ENCODE assay signal across 9 cellular contexts in genomic region chr12:53659609-53660008, GRCh38. TPM values are rescaled to one million over a fixed set of nuclear protein-coding genes. Genes with fewer than 3 reads are reported as not detected.
DNase-seq lines count a peak whose midpoint lies in the region; ATAC-seq, FAIRE-seq and TF ChIP-seq lines count a peak whose summit lies in the region.
"Had no signal": no experiment of that assay in that cellular context is flagged by ENCODE, and none has a peak within 500 bp of the region (broad histone marks: within the 10 kb centered on the region; RNA-seq: fewer than 3 reads in every experiment).

No MANE protein-coding gene starts in this region.

- peak overlapping the region; percentile 96 for H3K4me2 ChIP-seq in HepG2 (ENCODE audit: low read depth, low read length)

- no peak for TF ChIP-seq RAD21 in HepG2 (CRISPR knock-in tag; IDR thresholded peaks at IDR 0.05)

- in situ Hi-C loops in HepG2 (cut with HindIII; ENCODE audit: extremely low pct_ligation_motif_present, low pct_unique_long_range_greater_than_20kb), result no loop called here

- H3K27me3 ChIP-seq in HUES48 (ENCODE audit: control insufficient read depth, insufficient read depth, low read length) (no peaks in the 10 kb centered on the region), HepG2 (ENCODE audit: control insufficient read depth in 1 of 2, insufficient read depth in 2 of 2, low read length in 2 of 2) (no peaks in the 10 kb centered on the region)
- H3K27me3 ChIP-seq: neutrophil had no signal

- H3K9ac ChIP-seq in HUES48 (ENCODE audit: low read depth, low read length), result peak overlapping the region; percentile 30; the same call in 1 of the 2 replicates
- H3K9ac ChIP-seq in HepG2 (ENCODE audit: insufficient read depth, low read depth, low read length), result peak overlapping the region; percentile 68

- no peak for TF ChIP-seq POLR2A in HepG2 (IDR thresholded peaks at IDR 0.05; ENCODE audit: insufficient read depth in 1 of 2, low read depth in 2 of 2, low read length in 2 of 2)

- no peaks in the 10 kb centered on the region for H3K79me2 ChIP-seq in HepG2 (ENCODE audit: insufficient read depth, low read length)

- POLR2A ChIA-PET in HepG2 (lab: Yijun Ruan, JAX), result interaction anchor here (1.0 to 4.2 kb wide), 14 partner anchors 10 to 620 kb away, joined by 3 to 61 read pairs (median 12); partner anchors contain the start of genes ATF7, ATP5MC2, CBX5 and PRR13

- 2% methylated on average over 2 of the region's 2 CpGs for WGBS in HepG2 (ENCODE audit: low lambda C conversion rate)

- intact Hi-C loops in HepG2 (cut with micrococcal nuclease; ENCODE audit: unreplicated experiment), result loop anchor here (5.0 kb wide), 2 partner anchors 37 to 117 kb away; no protein-coding TSS in a partner anchor

- no peak for TF ChIP-seq EP300 in HepG2 (IDR thresholded peaks at IDR 0.05; ENCODE audit: low read depth in 2 of 2, low read length in 2 of 2)
- no peak for TF ChIP-seq EP300 in HepG2 (CRISPR knock-in tag; IDR thresholded peaks at IDR 0.05; ENCODE audit: borderline replicate concordance)

- H2AFZ ChIP-seq in HepG2 (ENCODE audit: low read length), result peak overlapping the region; percentile 68

- H3K9me3 ChIP-seq in HUES48 (ENCODE audit: control insufficient read depth, insufficient read depth, low read length) (no peaks in the 10 kb centered on the region), HepG2 (ENCODE audit: low read length) (no peaks in the 10 kb centered on the region)
- H3K9me3 ChIP-seq: neutrophil had no signal

- H3K4me3 ChIP-seq in HUES48 (ENCODE audit: low read depth, low read length) (no peak overlapping the region), HepG2 (replicated peaks in 1 of 3; ENCODE audit: insufficient read depth in 1 of 3, low read depth in 2 of 3, low read length in 3 of 3) (peak overlapping the region; percentile 48 to 62 (median 58); a peak in 5 of 6 replicates)

- TF ChIP-seq CTCF in HepG2 (CRISPR knock-in tag; IDR thresholded peaks at IDR 0.05) (no peak), glutamatergic neuron (IDR thresholded peaks at IDR 0.05; ENCODE audit: partially characterized antibody, unreplicated experiment) (no peak)

- BruUV-seq in HepG2 (replicated peaks; lab: Mats Ljungman, UMichigan), result TSS peak; percentile 89

- H3K27me3 Mint-ChIP-seq in glutamatergic neuron (ENCODE audit: unreplicated experiment), result peaks cover 6% of the 10 kb centered on the region

- peak; percentile 15 for FAIRE-seq in HepG2 (lab: Jason Lieb, UNC)

- peaks cover 5% of the 10 kb centered on the region for H3K4me1 Mint-ChIP-seq in glutamatergic neuron (ENCODE audit: low read depth, unreplicated experiment)

- peak overlapping the region; percentile 94 for H3K27ac ChIP-seq in HUES48 (ENCODE audit: low read depth, low read length)
- peak overlapping the region; percentile 99 for H3K27ac ChIP-seq in caudate nucleus (ENCODE audit: low read depth, low read length)
- peak overlapping the region; percentile 96 for H3K27ac ChIP-seq in HepG2 (ENCODE audit: extremely low read length, insufficient read depth, low read length)
- H3K27ac ChIP-seq in temporal lobe (ENCODE audit: low read depth, low read length), result peak overlapping the region; percentile 100
- H3K27ac ChIP-seq: neutrophil had no signal

- no peak overlapping the region for H3K4me3 Mint-ChIP-seq in glutamatergic neuron (ENCODE audit: unreplicated experiment)

- peak; percentile 46 for ATAC-seq in HepG2
- no peak for ATAC-seq in HG03571 (IDR thresholded peaks at IDR 0.05; ENCODE audit: unreplicated experiment)
- no peak for ATAC-seq in HG03521 (IDR thresholded peaks at IDR 0.05; ENCODE audit: unreplicated experiment)

- H3K36me3 Mint-ChIP-seq in glutamatergic neuron (ENCODE audit: unreplicated experiment), result peaks cover 9% of the 10 kb centered on the region

- H3K9me3 Mint-ChIP-seq in glutamatergic neuron (ENCODE audit: unreplicated experiment), result peaks cover 2% of the 10 kb centered on the region

- CTCF ChIA-PET in HepG2 (lab: Yijun Ruan, JAX; ENCODE audit: low intra/inter-chr PET ratio, low total read pairs), result no interaction called here

- no peaks in the 10 kb centered on the region for H4K20me1 ChIP-seq in HepG2 (ENCODE audit: insufficient read depth, low read length)

- H3K27ac Mint-ChIP-seq in glutamatergic neuron (ENCODE audit: unreplicated experiment), result no peak overlapping the region

- DNase-seq in caudate nucleus (lab: John Stamatoyannopoulos, UW) (no peak), HepG2 (ENCODE audit: low spot score) (no peak), glutamatergic neuron (no peak), SKM-1 (lab: John Stamatoyannopoulos, UW; ENCODE audit: unreplicated experiment) (no peak)

- peaks cover 13% of the 10 kb centered on the region for H3K36me3 ChIP-seq in HUES48 (ENCODE audit: control insufficient read depth, insufficient read depth, low read length)
- H3K36me3 ChIP-seq in HepG2 (replicated peaks in 1 of 2; ENCODE audit: control insufficient read depth in 1 of 2, insufficient read depth in 2 of 2, low read length in 2 of 2), result peaks cover under 1 to 3% of the 10 kb centered on the region in 2 experiments; a peak in 2 of 5 replicates

- H3K4me1 ChIP-seq in HUES48 (ENCODE audit: control insufficient read depth, insufficient read depth, low read length) (peaks cover 15% of the 10 kb centered on the region), HepG2 (ENCODE audit: insufficient read depth, low read length) (peaks cover 45% of the 10 kb centered on the region)

RNA-seq across cellular contexts. Expression of gene ATP5MC2, which starts 16.3 kb away (rescaled TPM):
- 230 and 280 TPM in 2 replicates for total RNA-seq in HepG2 (2016; rRNA removed; fragmentation: Illumina TruSeq; extraction: Trizol)
- 151 and 157 TPM in 2 replicates for total RNA-seq in HepG2 (2016; cell fraction: cytosol; rRNA removed; fragmentation: Illumina TruSeq; extraction: Trizol; ENCODE audit: low read depth)
- 232 and 280 TPM in 2 replicates for total RNA-seq in HepG2 (2016; cell fraction: insoluble cytoplasmic fraction; rRNA removed; fragmentation: Illumina TruSeq; extraction: Trizol)
- 204 and 221 TPM in 2 replicates for total RNA-seq in HepG2 (2016; cell fraction: membrane; rRNA removed; fragmentation: Illumina TruSeq; extraction: Trizol)
- total RNA-seq in HepG2 (2016; cell fraction: nucleus; rRNA removed; fragmentation: Illumina TruSeq; extraction: Trizol), result 76.9 and 91.1 TPM in 2 replicates
- polyA plus RNA-seq in HepG2 (2011; rRNA removed), result 257 and 310 TPM in 2 replicates
- 284 and 385 TPM in 2 replicates for polyA plus RNA-seq in HepG2 (2011; cell fraction: cytosol; rRNA removed)
- 86.5 and 86.7 TPM in 2 replicates for polyA plus RNA-seq in HepG2 (2011; cell fraction: nucleus; rRNA removed)
- 317 and 363 TPM in 2 replicates for polyA plus RNA-seq in HepG2 (2012)
- polyA plus RNA-seq in HepG2 (2016; cell fraction: cytosol; fragmentation: Illumina TruSeq; extraction: Trizol; ENCODE audit: low read depth), result 221 and 241 TPM in 2 replicates
- 345 and 371 TPM in 2 replicates for polyA plus RNA-seq in HepG2 (2016; cell fraction: insoluble cytoplasmic fraction; fragmentation: Illumina TruSeq; extraction: Trizol; ENCODE audit: low read depth)
- polyA plus RNA-seq in HepG2 (2016; cell fraction: membrane; fragmentation: Illumina TruSeq; extraction: Trizol; ENCODE audit: low read depth), result 262 and 271 TPM in 2 replicates
- 159 and 177 TPM in 2 replicates for polyA plus RNA-seq in HepG2 (2016; cell fraction: nucleus; fragmentation: Illumina TruSeq; extraction: Trizol; ENCODE audit: insufficient read depth, low read depth)
- polyA minus RNA-seq in HepG2 (2011; rRNA and poly(A)+ RNA removed; ENCODE audit: low replicate concordance), result 938 and 2,113 TPM in 2 replicates
- polyA minus RNA-seq in HepG2 (2011; cell fraction: cytosol; rRNA and poly(A)+ RNA removed), result 149 and 170 TPM in 2 replicates
- 81.6 and 93.6 TPM in 2 replicates for polyA minus RNA-seq in HepG2 (2011; cell fraction: nucleus; rRNA and poly(A)+ RNA removed)
- 41.6 TPM for total RNA-seq in temporal lobe
- total RNA-seq in glutamatergic neuron (ENCODE audit: unreplicated experiment), result 283 TPM

RNA-seq across cellular contexts. Expression of gene ATF7, which starts 33.4 kb away (rescaled TPM):
- 9.6 and 11.3 TPM in 2 replicates for total RNA-seq in HepG2 (2016; rRNA removed; fragmentation: Illumina TruSeq; extraction: Trizol)
- total RNA-seq in HepG2 (2016; cell fraction: cytosol; rRNA removed; fragmentation: Illumina TruSeq; extraction: Trizol; ENCODE audit: low read depth), result 5.4 and 5.9 TPM in 2 replicates
- 10.1 and 12.2 TPM in 2 replicates for total RNA-seq in HepG2 (2016; cell fraction: insoluble cytoplasmic fraction; rRNA removed; fragmentation: Illumina TruSeq; extraction: Trizol)
- 8.6 and 10.1 TPM in 2 replicates for total RNA-seq in HepG2 (2016; cell fraction: membrane; rRNA removed; fragmentation: Illumina TruSeq; extraction: Trizol)
- total RNA-seq in HepG2 (2016; cell fraction: nucleus; rRNA removed; fragmentation: Illumina TruSeq; extraction: Trizol), result 11.5 and 13.0 TPM in 2 replicates
- 14.0 and 16.2 TPM in 2 replicates for polyA plus RNA-seq in HepG2 (2011; rRNA removed)
- polyA plus RNA-seq in HepG2 (2011; cell fraction: cytosol; rRNA removed), result 8.1 and 10.9 TPM in 2 replicates
- polyA plus RNA-seq in HepG2 (2011; cell fraction: nucleus; rRNA removed), result 19.1 and 23.0 TPM in 2 replicates
- polyA plus RNA-seq in HepG2 (2012), result 10.2 and 12.7 TPM in 2 replicates
- 6.6 and 8.4 TPM in 2 replicates for polyA plus RNA-seq in HepG2 (2016; cell fraction: cytosol; fragmentation: Illumina TruSeq; extraction: Trizol; ENCODE audit: low read depth)
- polyA plus RNA-seq in HepG2 (2016; cell fraction: insoluble cytoplasmic fraction; fragmentation: Illumina TruSeq; extraction: Trizol; ENCODE audit: low read depth), result 24.5 and 24.8 TPM in 2 replicates
- polyA plus RNA-seq in HepG2 (2016; cell fraction: membrane; fragmentation: Illumina TruSeq; extraction: Trizol; ENCODE audit: low read depth), result 8.8 and 10.2 TPM in 2 replicates
- 23.1 and 23.3 TPM in 2 replicates for polyA plus RNA-seq in HepG2 (2016; cell fraction: nucleus; fragmentation: Illumina TruSeq; extraction: Trizol; ENCODE audit: insufficient read depth, low read depth)
- polyA minus RNA-seq in HepG2 (2011; rRNA and poly(A)+ RNA removed; ENCODE audit: low replicate concordance), result 25.8 and 31.9 TPM in 2 replicates
- polyA minus RNA-seq in HepG2 (2011; cell fraction: cytosol; rRNA and poly(A)+ RNA removed), result 11.3 and 15.8 TPM in 2 replicates
- polyA minus RNA-seq in HepG2 (2011; cell fraction: nucleus; rRNA and poly(A)+ RNA removed), result 21.9 and 32.6 TPM in 2 replicates
- total RNA-seq in temporal lobe, result 7.1 TPM
- total RNA-seq in glutamatergic neuron (ENCODE audit: unreplicated experiment), result 36.0 TPM
